8 cellular contexts compared by ENCODE assay signal in genomic region chr16:67841198-67841815, GRCh38. TPM values are rescaled to one million over a fixed set of nuclear protein-coding genes. Genes with fewer than 3 reads are reported as not detected.
DNase-seq lines count a peak whose midpoint lies in the region; FAIRE-seq and TF ChIP-seq lines count a peak whose summit lies in the region.

No MANE protein-coding gene starts in this region.

- H3K27me3 Mint-ChIP-seq in IgD-negative memory B cell (no peaks in the 10 kb centered on the region), chondrocyte (ENCODE audit: low read depth) (no peaks in the 10 kb centered on the region)

- H3K4me3 ChIP-seq in ACC112 (ENCODE audit: low read depth, low read length) = peak overlapping the region; percentile 79
- peak overlapping the region; percentile 80 to 96 for H3K4me3 ChIP-seq in muscle layer of colon (ENCODE audit: low read depth in 1 of 2, low read length in 2 of 2)

- H3K27ac ChIP-seq in ACC112 (ENCODE audit: low read depth, low read length) (0 out of 2 replicates have a peak overlapping the region, but pooled peaks have one; percentile 91), muscle layer of colon (ENCODE audit: low read depth, low read length) (peak overlapping the region; percentile 100)

- no peak for TF ChIP-seq POLR2A in H54 (IDR thresholded peaks at IDR 0.05; ENCODE audit: low read depth, low read length)

- no peak for FAIRE-seq in H54 (lab: Jason Lieb, UNC)

- H3K27me3 ChIP-seq in ACC112 (ENCODE audit: insufficient read depth, low read length) (no peaks in the 10 kb centered on the region), muscle layer of colon (ENCODE audit: control insufficient read depth in 1 of 2, insufficient read depth in 2 of 2, low read length in 2 of 2) (no peaks in the 10 kb centered on the region)

- H3K4me1 ChIP-seq in ACC112 (ENCODE audit: control insufficient read depth, insufficient read depth, low read length, unreplicated experiment) (peaks cover 29% of the 10 kb centered on the region), muscle layer of colon (ENCODE audit: insufficient read depth, low read length) (peaks cover 36% of the 10 kb centered on the region)

- peak overlapping the region; percentile 50 for H3K9ac ChIP-seq in muscle layer of colon (ENCODE audit: low read length)

- H3K4me3 Mint-ChIP-seq in IgD-negative memory B cell = peak overlapping the region in 2 of 4 donors; percentile 96 to 99
- H3K4me3 Mint-ChIP-seq in chondrocyte (ENCODE audit: unreplicated experiment) = peak overlapping the region; percentile 89

- H3K9me3 ChIP-seq in muscle layer of colon (ENCODE audit: low read length) = no peaks in the 10 kb centered on the region

- TF ChIP-seq CTCF in chondrocyte (IDR thresholded peaks at IDR 0.05) = no peak

- peak overlapping the region; percentile 82 for H2AFZ ChIP-seq in ACC112 (ENCODE audit: low read length, unreplicated experiment)

- H3K36me3 ChIP-seq in ACC112 (ENCODE audit: insufficient read depth, low read length) (no peaks in the 10 kb centered on the region), muscle layer of colon (ENCODE audit: insufficient read depth, low read length) (no peaks in the 10 kb centered on the region)

- DNase-seq in chondrocyte (ENCODE audit: low spot score) = no peak
- no peak for DNase-seq in AML-193 (lab: John Stamatoyannopoulos, UW)
- DNase-seq in cerebellar nuclear complex (lab: John Stamatoyannopoulos, UW) = no peak
- no peak for DNase-seq in 8988T
- DNase-seq in H54 (ENCODE audit: insufficient read length, low spot score) = no peak

- no peaks in the 10 kb centered on the region for H3K36me3 Mint-ChIP-seq in IgD-negative memory B cell
- H3K36me3 Mint-ChIP-seq in chondrocyte (ENCODE audit: low read depth) = peaks cover 2% of the 10 kb centered on the region

- H3K27ac Mint-ChIP-seq in IgD-negative memory B cell (peak overlapping the region in 2 of 3 donors; percentile 92 to 98), chondrocyte (ENCODE audit: unreplicated experiment) (peak overlapping the region; percentile 97)

- peaks cover 20 to 32% (median 31%) of the 10 kb centered on the region in 3 donors for H3K4me1 Mint-ChIP-seq in IgD-negative memory B cell
- peaks cover 38% of the 10 kb centered on the region for H3K4me1 Mint-ChIP-seq in chondrocyte (ENCODE audit: low read depth)

- H3K79me2 ChIP-seq in ACC112 (ENCODE audit: control insufficient read depth, insufficient read depth, low read length, unreplicated experiment) = peaks cover 33% of the 10 kb centered on the region

- H3K9me3 Mint-ChIP-seq in IgD-negative memory B cell = no peaks in the 10 kb centered on the region
- no peaks in the 10 kb centered on the region for H3K9me3 Mint-ChIP-seq in chondrocyte (ENCODE audit: low read depth)

RNA-seq across cellular contexts. Expression of gene THAP11, which starts 0.8 kb away (rescaled TPM):
- 101 TPM for polyA plus RNA-seq in IgD-negative memory B cell
- 25.3 to 26.3 TPM (median 25.7 TPM) in 3 replicates for total RNA-seq in chondrocyte

RNA-seq across cellular contexts. Expression of gene NUTF2, which starts 5.4 kb away (rescaled TPM):
- 111 TPM for polyA plus RNA-seq in IgD-negative memory B cell
- total RNA-seq in chondrocyte = 131 to 147 TPM (median 135 TPM) in 3 replicates

RNA-seq across cellular contexts. Expression of gene CENPT, which starts 6.2 kb away (rescaled TPM):
- polyA plus RNA-seq in IgD-negative memory B cell = 13.4 TPM
- 50.5 to 58.3 TPM (median 52.8 TPM) in 3 replicates for total RNA-seq in chondrocyte

RNA-seq across cellular contexts. Expression of gene EDC4, which starts 31.5 kb away (rescaled TPM):
- 18.6 TPM for polyA plus RNA-seq in IgD-negative memory B cell
- 67.6 to 77.2 TPM (median 67.9 TPM) in 3 replicates for total RNA-seq in chondrocyte

RNA-seq across cellular contexts. Expression of gene TSNAXIP1, which starts 34.6 kb away (rescaled TPM):
- polyA plus RNA-seq in IgD-negative memory B cell = not detected
- total RNA-seq in chondrocyte = 1.8 to 3.1 TPM (median 2.3 TPM) in 3 replicates
